ENCODE assay signal across 13 cellular contexts in the genomic region with DNA sequence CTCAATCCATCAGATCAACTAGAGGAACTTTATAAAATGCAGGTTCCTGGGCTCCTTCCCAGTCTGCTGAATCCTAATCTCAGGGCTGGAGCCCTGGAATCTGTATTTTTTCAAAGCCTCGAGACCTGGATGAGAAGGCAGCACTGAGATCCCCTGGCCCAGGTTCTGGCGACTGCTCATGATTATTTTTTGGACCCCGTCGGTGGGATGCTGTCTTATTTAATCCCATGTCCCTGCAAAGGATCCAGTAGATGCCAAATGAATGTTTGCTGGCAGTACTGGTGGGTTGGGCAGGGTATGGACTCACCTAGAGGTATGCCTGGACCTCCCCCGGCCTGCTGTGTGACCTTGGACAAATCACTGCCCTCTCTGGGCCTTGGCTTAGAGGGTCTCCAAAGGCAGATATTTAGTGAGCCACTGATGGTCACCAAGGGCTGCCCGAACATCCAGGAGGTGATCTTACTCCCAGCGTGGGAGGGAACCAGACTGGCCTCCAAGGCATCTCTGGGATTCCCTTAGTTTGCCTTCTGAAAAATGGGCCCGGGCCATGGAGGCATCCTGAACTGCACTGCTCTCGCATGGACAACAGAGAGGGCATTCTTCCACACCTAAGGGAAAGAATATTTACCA.
DNase-seq lines count a peak whose midpoint lies in the region; ATAC-seq and TF ChIP-seq lines count a peak whose summit lies in the region.
"Had no signal": no experiment of that assay in that cellular context is flagged by ENCODE, and none has a peak within 500 bp of the region (broad histone marks: within the 10 kb centered on the region; RNA-seq: fewer than 3 reads in every experiment).

No MANE protein-coding gene starts in this region.

- TF ChIP-seq EP300 in SK-N-SH (IDR thresholded peaks at IDR 0.05; ENCODE audit: borderline replicate concordance in 1 of 2, low read depth in 1 of 2, low read length in 1 of 2), result no peak

- 81% methylated on average over 7 of the region's 9 CpGs for WGBS in SK-N-SH (ENCODE audit: low lambda C conversion rate)
- 76 to 84% (median 77%) methylated on average over 7 to 9 of the region's 9 CpGs for WGBS in spleen, 5 donors

- H3F3A ChIP-seq in SK-N-SH (replicated peaks; ENCODE audit: insufficient read depth), result no peaks in the 10 kb centered on the region

- H3K36me3 ChIP-seq in SK-N-SH (replicated peaks in 1 of 2; ENCODE audit: control insufficient read depth in 1 of 2, insufficient read depth in 2 of 2, low read length in 1 of 2), result no peaks in the 10 kb centered on the region
- no peaks in the 10 kb centered on the region for H3K36me3 ChIP-seq in OCI-LY3 (replicated peaks; ENCODE audit: low read depth, low read length)
- H3K36me3 ChIP-seq in spleen, result no peaks in the 10 kb centered on the region
- H3K36me3 ChIP-seq: MG63 had no signal

- no peaks in the 10 kb centered on the region for H4K20me1 ChIP-seq in SK-N-SH (ENCODE audit: insufficient read depth)
- H4K20me1 ChIP-seq in OCI-LY3 (ENCODE audit: insufficient read depth, low read length), result no peaks in the 10 kb centered on the region

- 0 out of 2 replicates have a peak overlapping the region, but pooled peaks have one; percentile 91 for H3K4me2 ChIP-seq in SK-N-SH
- H3K4me2 ChIP-seq in OCI-LY3 (ENCODE audit: low read length), result peak overlapping the region; percentile 88

- H3K27me3 ChIP-seq in SK-N-SH (ENCODE audit: insufficient read depth), result no peaks in the 10 kb centered on the region
- H3K27me3 ChIP-seq in OCI-LY3 (ENCODE audit: low read depth, low read length), result no peaks in the 10 kb centered on the region
- H3K27me3 ChIP-seq in spleen (replicated peaks in 1 of 7), result peaks cover 0 to 7% (median 0%) of the 10 kb centered on the region in 7 donors
- H3K27me3 ChIP-seq: MG63 had no signal

- no peak for TF ChIP-seq POLR2A in spleen (IDR thresholded peaks at IDR 0.05)

- H3K9me2 ChIP-seq in SK-N-SH, result no peaks in the 10 kb centered on the region

- H3K4me1 ChIP-seq in SK-N-SH (ENCODE audit: control insufficient read depth in 1 of 2, insufficient read depth in 2 of 2, low read depth in 1 of 2, low read length in 1 of 2) (peaks cover 8 to 9% of the 10 kb centered on the region in 2 experiments; a peak in 3 of 4 replicates), OCI-LY3 (ENCODE audit: low read length) (peaks cover 80% of the 10 kb centered on the region), spleen (peaks cover 32 to 90% (median 60%) of the 10 kb centered on the region in 6 donors)

- H3K4me1 Mint-ChIP-seq in chondrocyte (ENCODE audit: low read depth), result peaks cover 74% of the 10 kb centered on the region

- H3K27ac ChIP-seq in SK-N-SH (ENCODE audit: low read depth in 2 of 2, low read length in 1 of 2), result peak overlapping the region in 1 of 2 experiments; percentile 99; a peak in 2 of 4 replicates
- H3K27ac ChIP-seq in OCI-LY3 (ENCODE audit: low read length), result peak overlapping the region; percentile 98
- peak overlapping the region; percentile 87 to 94 (median 90) for H3K27ac ChIP-seq in spleen

- intact Hi-C loops in spleen (cut with DNase I; ENCODE audit: low total_unique reads), result no loop called here

- DNase-seq in SK-N-SH, result no peak
- no peak for DNase-seq in chondrocyte (ENCODE audit: low spot score)
- no peak for DNase-seq in spleen
- DNase-seq: 8988T, MG63, NCI-H69, T1000 had no signal

- H3K9me3 ChIP-seq in SK-N-SH, result no peaks in the 10 kb centered on the region
- H3K9me3 ChIP-seq in OCI-LY3 (ENCODE audit: insufficient read depth, low read length), result no peaks in the 10 kb centered on the region
- H3K9me3 ChIP-seq in spleen, result no peaks in the 10 kb centered on the region
- H3K9me3 ChIP-seq: MG63 had no signal

- no peak for TF ChIP-seq RAD21 in SK-N-SH (IDR thresholded peaks at IDR 0.05; ENCODE audit: low read length)

- no peaks in the 10 kb centered on the region for H3K27me3 Mint-ChIP-seq in chondrocyte (ENCODE audit: low read depth)

- CTCF ChIA-PET in SK-N-SH (lab: Yijun Ruan, JAX), result interaction anchor here (1.2 kb wide), 1 partner anchor 16 kb away, joined by 5 read pairs; no protein-coding TSS in a partner anchor

- TF ChIP-seq CTCF in SK-N-SH (IDR thresholded peaks at IDR 0.05), result no peak
- TF ChIP-seq CTCF in OCI-LY3 (IDR thresholded peaks at IDR 0.05; ENCODE audit: low read depth, low read length), result no peak
- no peak for TF ChIP-seq CTCF in chondrocyte (IDR thresholded peaks at IDR 0.05)
- no peak for TF ChIP-seq CTCF in spleen (IDR thresholded peaks at IDR 0.05 in 8 of 11, conservative IDR thresholded peaks at IDR 0.05 in 3 of 11)

- H3K4me3 ChIP-seq in SK-N-SH (ENCODE audit: low read depth in 2 of 2, low read length in 1 of 2), result no peak overlapping the region
- peak overlapping the region; percentile 57 for H3K4me3 ChIP-seq in OCI-LY3 (ENCODE audit: low read length)
- peak overlapping the region in 1 of 8 donors; percentile 50 for H3K4me3 ChIP-seq in spleen
- H3K4me3 ChIP-seq: lung, MG63 had no signal

- no peaks in the 10 kb centered on the region for H3K9me3 Mint-ChIP-seq in chondrocyte (ENCODE audit: low read depth)

- peak overlapping the region; percentile 80 for H3K27ac Mint-ChIP-seq in chondrocyte (ENCODE audit: unreplicated experiment)

- no peaks in the 10 kb centered on the region for H3K36me3 Mint-ChIP-seq in chondrocyte (ENCODE audit: low read depth)

- no peaks in the 10 kb centered on the region for H3K79me2 ChIP-seq in SK-N-SH (ENCODE audit: insufficient read depth)
- no peaks in the 10 kb centered on the region for H3K79me2 ChIP-seq in OCI-LY3 (ENCODE audit: low read length)

- H3K4me3 Mint-ChIP-seq in chondrocyte (ENCODE audit: unreplicated experiment), result no peak overlapping the region

- H2AFZ ChIP-seq in SK-N-SH (ENCODE audit: low read depth) (no peak overlapping the region), OCI-LY3 (ENCODE audit: low read depth, low read length) (no peak overlapping the region)

- POLR2A ChIA-PET in SK-N-SH (lab: Yijun Ruan, JAX), result no interaction called here

- ATAC-seq in SK-N-SH treated with all-trans-retinoic acid at 6 μM for 48 hours, result no peak
- no peak for ATAC-seq in HG02798 (IDR thresholded peaks at IDR 0.05; ENCODE audit: poor library complexity, unreplicated experiment)
- ATAC-seq in HG03039 (IDR thresholded peaks at IDR 0.05; ENCODE audit: unreplicated experiment), result no peak
- ATAC-seq in HG02642 (IDR thresholded peaks at IDR 0.05; ENCODE audit: poor library complexity, unreplicated experiment), result no peak

- H3K9ac ChIP-seq in SK-N-SH (no peak overlapping the region), OCI-LY3 (ENCODE audit: low read length) (peak overlapping the region; percentile 73; the same call in 1 of the 2 replicates)

TF ChIP-seq in SK-N-SH, 30 proteins besides CTCF, POLR2A, EP300 and RAD21 (continues in another document):
- TF ChIP-seq YY1 (IDR thresholded peaks at IDR 0.05; ENCODE audit: low read depth) (no peak), SMC3 (IDR thresholded peaks at IDR 0.05; ENCODE audit: low read depth, low read length) (no peak), RFX5 (IDR thresholded peaks at IDR 0.05; ENCODE audit: low read length) (no peak), FOXJ3 (CRISPR knock-in tag; IDR thresholded peaks at IDR 0.05) (no peak), MAX (IDR thresholded peaks at IDR 0.05; ENCODE audit: low read depth) (no peak), TEAD4 (IDR thresholded peaks at IDR 0.05; ENCODE audit: borderline replicate concordance, insufficient read depth) (no peak), EZH2phosphoT487 (IDR thresholded peaks at IDR 0.05; ENCODE audit: borderline replicate concordance, low read depth) (no peak), TAF1 (IDR thresholded peaks at IDR 0.05; ENCODE audit: borderline replicate concordance, low read depth, low read length) (no peak), SIN3A (IDR thresholded peaks at IDR 0.05; ENCODE audit: borderline replicate concordance, low read depth, low read length) (no peak), GATA2 (CRISPR knock-in tag; IDR thresholded peaks at IDR 0.05) (no peak)
- TF ChIP-seq, protein P1, sequence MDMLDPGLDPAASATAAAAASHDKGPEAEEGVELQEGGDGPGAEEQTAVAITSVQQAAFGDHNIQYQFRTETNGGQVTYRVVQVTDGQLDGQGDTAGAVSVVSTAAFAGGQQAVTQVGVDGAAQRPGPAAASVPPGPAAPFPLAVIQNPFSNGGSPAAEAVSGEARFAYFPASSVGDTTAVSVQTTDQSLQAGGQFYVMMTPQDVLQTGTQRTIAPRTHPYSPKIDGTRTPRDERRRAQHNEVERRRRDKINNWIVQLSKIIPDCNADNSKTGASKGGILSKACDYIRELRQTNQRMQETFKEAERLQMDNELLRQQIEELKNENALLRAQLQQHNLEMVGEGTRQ (IDR thresholded peaks at IDR 0.05; ENCODE audit: borderline replicate concordance, low read depth, low read length), result no peak

TF ChIP-seq in SK-N-SH treated with all-trans-retinoic acid at 6 μM for 48 hours, 23 proteins besides CTCF, POLR2A, EP300 and RAD21 (continues in another document):
- TF ChIP-seq ESRRG (CRISPR knock-in tag; IDR thresholded peaks at IDR 0.05) (no peak), GLIS3 (CRISPR knock-in tag; IDR thresholded peaks at IDR 0.05) (no peak), CSDC2 (CRISPR knock-in tag; IDR thresholded peaks at IDR 0.05) (no peak), ZNF70 (CRISPR knock-in tag; IDR thresholded peaks at IDR 0.05) (no peak), OSR1 (CRISPR knock-in tag; IDR thresholded peaks at IDR 0.05) (no peak), ZFP30 (CRISPR knock-in tag; IDR thresholded peaks at IDR 0.05) (no peak)
- TF ChIP-seq, protein P2, sequence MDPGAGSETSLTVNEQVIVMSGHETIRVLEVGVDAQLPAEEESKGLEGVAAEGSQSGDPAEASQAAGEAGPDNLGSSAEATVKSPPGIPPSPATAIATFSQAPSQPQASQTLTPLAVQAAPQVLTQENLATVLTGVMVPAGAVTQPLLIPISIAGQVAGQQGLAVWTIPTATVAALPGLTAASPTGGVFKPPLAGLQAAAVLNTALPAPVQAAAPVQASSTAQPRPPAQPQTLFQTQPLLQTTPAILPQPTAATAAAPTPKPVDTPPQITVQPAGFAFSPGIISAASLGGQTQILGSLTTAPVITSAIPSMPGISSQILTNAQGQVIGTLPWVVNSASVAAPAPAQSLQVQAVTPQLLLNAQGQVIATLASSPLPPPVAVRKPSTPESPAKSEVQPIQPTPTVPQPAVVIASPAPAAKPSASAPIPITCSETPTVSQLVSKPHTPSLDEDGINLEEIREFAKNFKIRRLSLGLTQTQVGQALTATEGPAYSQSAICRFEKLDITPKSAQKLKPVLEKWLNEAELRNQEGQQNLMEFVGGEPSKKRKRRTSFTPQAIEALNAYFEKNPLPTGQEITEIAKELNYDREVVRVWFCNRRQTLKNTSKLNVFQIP (CRISPR knock-in tag; IDR thresholded peaks at IDR 0.05; ENCODE audit: borderline replicate concordance, low read depth), result no peak
